ENCODE assay signal across 21 cellular contexts in the genomic region with DNA sequence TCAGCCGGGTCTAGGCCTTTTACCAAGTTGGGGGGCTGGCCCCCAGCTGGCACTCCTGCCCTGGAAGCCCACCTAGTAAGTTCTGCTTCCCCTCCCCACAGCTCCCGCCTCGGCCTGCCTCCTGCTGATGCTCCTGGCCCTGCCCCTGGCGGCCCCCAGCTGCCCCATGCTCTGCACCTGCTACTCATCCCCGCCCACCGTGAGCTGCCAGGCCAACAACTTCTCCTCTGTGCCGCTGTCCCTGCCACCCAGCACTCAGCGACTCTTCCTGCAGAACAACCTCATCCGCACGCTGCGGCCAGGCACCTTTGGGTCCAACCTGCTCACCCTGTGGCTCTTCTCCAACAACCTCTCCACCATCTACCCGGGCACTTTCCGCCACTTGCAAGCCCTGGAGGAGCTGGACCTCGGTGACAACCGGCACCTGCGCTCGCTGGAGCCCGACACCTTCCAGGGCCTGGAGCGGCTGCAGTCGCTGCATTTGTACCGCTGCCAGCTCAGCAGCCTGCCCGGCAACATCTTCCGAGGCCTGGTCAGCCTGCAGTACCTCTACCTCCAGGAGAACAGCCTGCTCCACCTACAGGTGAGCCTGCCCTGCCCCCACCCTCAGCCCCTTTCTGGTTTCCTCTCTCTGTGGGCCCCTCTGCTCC. TPM values are rescaled to one million over a fixed set of nuclear protein-coding genes. Genes with fewer than 3 reads are reported as not detected.
DNase-seq lines count a peak whose midpoint lies in the region; ATAC-seq and TF ChIP-seq lines count a peak whose summit lies in the region.
"Had no signal": no experiment of that assay in that cellular context is flagged by ENCODE, and none has a peak within 500 bp of the region (broad histone marks: within the 10 kb centered on the region; RNA-seq: fewer than 3 reads in every experiment).

No MANE protein-coding gene starts in this region.

- H3K36me3 Mint-ChIP-seq in osteocyte (ENCODE audit: unreplicated experiment), result no peaks in the 10 kb centered on the region

- no peaks in the 10 kb centered on the region for H3K36me3 ChIP-seq in H7 (replicated peaks; ENCODE audit: control insufficient read depth, insufficient read depth, low read length)
- H3K36me3 ChIP-seq: SJCRH30 had no signal

- no peak for TF ChIP-seq CTCF in omental fat pad (IDR thresholded peaks at IDR 0.05)
- no peak for TF ChIP-seq CTCF in osteocyte (IDR thresholded peaks at IDR 0.05)

- H3K9me3 Mint-ChIP-seq in osteocyte (ENCODE audit: unreplicated experiment), result no peaks in the 10 kb centered on the region

- H3K4me3 ChIP-seq in H7 (ENCODE audit: insufficient read depth, low read depth, low read length), result no peak overlapping the region
- H3K4me3 ChIP-seq: GM12878, SJCRH30 had no signal

- peaks cover 26% of the 10 kb centered on the region for H3K27me3 ChIP-seq in H7 (ENCODE audit: control insufficient read depth, insufficient read depth, low read length)

- DNase-seq in NCI-H2196 (lab: John Stamatoyannopoulos, UW; ENCODE audit: unreplicated experiment) (peak; percentile 14), NCI-H2196 treated with DMSO at 0.1 percent for 48 hours (lab: John Stamatoyannopoulos, UW; ENCODE audit: unreplicated experiment) (no peak), H7 (peak; percentile 70), omental fat pad (ENCODE audit: low spot score) (no peak), osteocyte (ENCODE audit: extremely low spot score, unreplicated experiment) (no peak), NCI-H1436 (lab: John Stamatoyannopoulos, UW) (no peak), RPMI8226 (no peak)
- DNase-seq: 8988T, COR-L47, DMS 273 treated with DMSO at 0.1 percent for 48 hours, GF-D8, GOT3, KG1, NCI-H146, NCI-H2081 treated with DMSO at 0.1 percent for 48 hours, NCI-H524, NCI-H82, PC-3, SJCRH30 had no signal

- no peak overlapping the region for H3K27ac Mint-ChIP-seq in osteocyte (ENCODE audit: unreplicated experiment)

- peaks cover 34% of the 10 kb centered on the region for H3K27me3 Mint-ChIP-seq in osteocyte (ENCODE audit: unreplicated experiment)

- H3K27ac ChIP-seq in angular gyrus (ENCODE audit: low read depth, low read length), result peak overlapping the region; percentile 26
- H3K27ac ChIP-seq: SJCRH30 had no signal

- ATAC-seq in omental fat pad (ENCODE audit: low FRiP score), result peak; percentile 13
- ATAC-seq: PC-3 had no signal

- H3K4me1 Mint-ChIP-seq in osteocyte (ENCODE audit: unreplicated experiment), result peaks cover 3% of the 10 kb centered on the region

- no peak overlapping the region for H3K4me3 Mint-ChIP-seq in osteocyte (ENCODE audit: unreplicated experiment)

RNA-seq across cellular contexts. Expression of a gene that starts 7.3 kb away (rescaled TPM):
- 3.1 and 3.4 TPM in 2 replicates for total RNA-seq in H7 (2014; rRNA removed; shearing (Covaris generic))
- total RNA-seq in omental fat pad (1 to 10 TPM in 1 of 4 donors, under 1 TPM in 2, not detected in 1; 0.25 to 1.4 (median 0.74) TPM), osteocyte (0.81 and 0.84 TPM in 2 replicates)

RNA-seq across cellular contexts. Expression of a gene that starts 40.7 kb away (rescaled TPM):
- 9.7 and 16.4 TPM in 2 replicates for total RNA-seq in H7 (2014; rRNA removed; shearing (Covaris generic))
- total RNA-seq in omental fat pad, result 100 to 1,000 TPM in 3 of 4 donors, 10 to 100 TPM in 1; 73.3 to 152 (median 112) TPM
- total RNA-seq in osteocyte, result 14.9 and 17.1 TPM in 2 replicates

RNA-seq across cellular contexts. Expression of a gene that starts 47.9 kb away (rescaled TPM):
- 30.7 and 33.1 TPM in 2 replicates for total RNA-seq in H7 (2014; rRNA removed; shearing (Covaris generic))
- total RNA-seq in omental fat pad, result 10 to 100 TPM; 11.5 to 40.4 (median 16.5) TPM
- total RNA-seq in osteocyte, result 14.3 and 16.2 TPM in 2 replicates

Comparison
In these comparisons a context has a peak if more than half of its experiments do, and no peak if none do; other contexts are left out.
1. DNase-seq: peak in NCI-H2196 (single experiment) and H7 (single experiment); none in NCI-H2196 treated with DMSO at 0.1 percent for 48 hours (single experiment), omental fat pad (single experiment), osteocyte (single experiment), NCI-H1436 (single experiment) and RPMI8226 (single experiment).